Comparison of ENCODE assay signal across 9 cellular contexts in genomic region chr5:177427211-177427822, GRCh38. TPM values are rescaled to one million over a fixed set of nuclear protein-coding genes. Genes with fewer than 3 reads are reported as not detected.
DNase-seq lines count a peak whose midpoint lies in the region; ATAC-seq and TF ChIP-seq lines count a peak whose summit lies in the region.
"Had no signal": no experiment of that assay in that cellular context is flagged by ENCODE, and none has a peak within 500 bp of the region (broad histone marks: within the 10 kb centered on the region; RNA-seq: fewer than 3 reads in every experiment).

No MANE protein-coding gene starts in this region.

- peak overlapping the region; percentile 98 for H3K27ac Mint-ChIP-seq in activated CD8-positive, alpha-beta T cell treated with anti-CD3 and anti-CD28 coated beads for 36 hours

- H3K9ac ChIP-seq in iPS-15b (ENCODE audit: low read depth, low read length) (peak overlapping the region; percentile 73), subcutaneous abdominal adipose tissue (ENCODE audit: low read length in 5 of 5) (peak overlapping the region; percentile 71 to 91 (median 85))

- H3K27ac ChIP-seq in subcutaneous abdominal adipose tissue (ENCODE audit: low read depth, low read length), result no peak overlapping the region

- intact Hi-C loops in Right ventricle myocardium inferior (cut with DNase I), result loop anchor here (1.0 to 2.0 kb wide), 2 partner anchors 19 to 27 kb away; partner anchors contain the start of gene PRR7
- intact Hi-C loops in cardiac septum (cut with DNase I), result loop anchor here (2.0 kb wide), 1 partner anchor 29 kb away; no protein-coding TSS in a partner anchor
- intact Hi-C loops in activated CD8-positive, alpha-beta T cell treated with anti-CD3 and anti-CD28 coated beads for 36 hours (cut with micrococcal nuclease), result no loop called here
- intact Hi-C loops in sciatic nerve (cut with DNase I), result no loop called here

- peaks cover 19% of the 10 kb centered on the region for H3K4me1 ChIP-seq in iPS-15b (ENCODE audit: control insufficient read depth, insufficient read depth, low read length)
- peaks cover 6 to 63% (median 43%) of the 10 kb centered on the region in 5 donors for H3K4me1 ChIP-seq in subcutaneous abdominal adipose tissue (ENCODE audit: control insufficient read depth in 5 of 5, insufficient read depth in 5 of 5, low read length in 5 of 5)

- CTCF ChIA-PET in activated CD8-positive, alpha-beta T cell treated with anti-CD3 and anti-CD28 coated beads for 36 hours (lab: Charles Lee), result interaction anchor here (0.8 to 10.5 kb wide), 8 partner anchors 17 to 38 kb away, joined by 3 to 159 read pairs (median 6); partner anchors contain the start of genes F12 and PFN3

- POLR2A ChIA-PET in activated CD8-positive, alpha-beta T cell treated with anti-CD3 and anti-CD28 coated beads for 36 hours (lab: Charles Lee), result interaction anchor here (0.5 to 15.2 kb wide), 24 partner anchors 10 to 124 kb away, joined by 3 to 606 read pairs (median 4); partner anchors contain the start of genes F12, PRELID1, PRR7 and RAB24

- H3K27me3 ChIP-seq in iPS-15b (ENCODE audit: control insufficient read depth, insufficient read depth, low read length), result no peaks in the 10 kb centered on the region
- no peaks in the 10 kb centered on the region for H3K27me3 ChIP-seq in subcutaneous abdominal adipose tissue (ENCODE audit: control insufficient read depth in 5 of 5, insufficient read depth in 4 of 5, low read length in 5 of 5)

- TF ChIP-seq CTCF in activated CD8-positive, alpha-beta T cell treated with anti-CD3 and anti-CD28 coated beads for 36 hours (IDR thresholded peaks at IDR 0.05), result no peak

- H3K4me3 ChIP-seq in iPS-15b (ENCODE audit: low read depth, low read length) (peak overlapping the region; percentile 90), subcutaneous abdominal adipose tissue (ENCODE audit: low read depth in 1 of 5, low read length in 5 of 5) (peak overlapping the region; percentile 73 to 88 (median 79))

- no peaks in the 10 kb centered on the region for H3K27me3 Mint-ChIP-seq in activated CD8-positive, alpha-beta T cell treated with anti-CD3 and anti-CD28 coated beads for 36 hours

- no peaks in the 10 kb centered on the region for H3K9me3 ChIP-seq in iPS-15b (ENCODE audit: control insufficient read depth, insufficient read depth, low read length)
- no peaks in the 10 kb centered on the region for H3K9me3 ChIP-seq in subcutaneous abdominal adipose tissue (ENCODE audit: control insufficient read depth in 5 of 5, low read length in 5 of 5)

- H3K36me3 Mint-ChIP-seq in activated CD8-positive, alpha-beta T cell treated with anti-CD3 and anti-CD28 coated beads for 36 hours (ENCODE audit: low read depth), result peaks cover 52% of the 10 kb centered on the region

- H3K9me3 Mint-ChIP-seq in activated CD8-positive, alpha-beta T cell treated with anti-CD3 and anti-CD28 coated beads for 36 hours, result no peaks in the 10 kb centered on the region

- peaks cover 46% of the 10 kb centered on the region for H3K4me1 Mint-ChIP-seq in activated CD8-positive, alpha-beta T cell treated with anti-CD3 and anti-CD28 coated beads for 36 hours (ENCODE audit: low read depth)

- DNase-seq in Right ventricle myocardium inferior (ENCODE audit: missing footprints) (peak; percentile 15), cardiac septum (ENCODE audit: low spot score) (no peak), HCEC 1CT (no peak), sciatic nerve (ENCODE audit: low spot score) (no peak)
- no peak for DNase-seq in activated CD8-positive, alpha-beta T cell treated with anti-CD3 and anti-CD28 coated beads for 36 hours

- peak overlapping the region; percentile 97 for H3K4me3 Mint-ChIP-seq in activated CD8-positive, alpha-beta T cell treated with anti-CD3 and anti-CD28 coated beads for 36 hours

- ATAC-seq in Right ventricle myocardium inferior, result no peak
- no peak for ATAC-seq in activated CD8-positive, alpha-beta T cell treated with anti-CD3 and anti-CD28 coated beads for 36 hours
- no peak for ATAC-seq in sciatic nerve
- ATAC-seq in GM21717 (IDR thresholded peaks at IDR 0.05; ENCODE audit: unreplicated experiment), result no peak

- H3K36me3 ChIP-seq in iPS-15b (ENCODE audit: control insufficient read depth, insufficient read depth, low read length), result peaks cover 25% of the 10 kb centered on the region
- H3K36me3 ChIP-seq in subcutaneous abdominal adipose tissue (ENCODE audit: control insufficient read depth in 5 of 5, insufficient read depth in 5 of 5, low read length in 5 of 5), result peaks cover 0 to 24% (median 13%) of the 10 kb centered on the region in 5 donors

RNA-seq across cellular contexts. Expression of gene GRK6, which starts 0.8 kb away (rescaled TPM):
- total RNA-seq in Right ventricle myocardium inferior (18.1 TPM), cardiac septum (20.2 TPM), sciatic nerve (25.0 TPM)
- total RNA-seq in activated CD8-positive, alpha-beta T cell treated with anti-CD3 and anti-CD28 coated beads for 36 hours, result 100 to 1,000 TPM; 133 to 137 TPM

RNA-seq across cellular contexts. Expression of gene F12, which starts 18.0 kb away (rescaled TPM):
- total RNA-seq in Right ventricle myocardium inferior, result not detected
- total RNA-seq in cardiac septum, result not detected
- total RNA-seq in activated CD8-positive, alpha-beta T cell treated with anti-CD3 and anti-CD28 coated beads for 36 hours, result 1 to 10 TPM; 7.9 TPM
- 0.49 TPM for total RNA-seq in sciatic nerve

RNA-seq across cellular contexts. Expression of gene PRR7, which starts 19.3 kb away (rescaled TPM):
- 1.4 TPM for total RNA-seq in Right ventricle myocardium inferior
- total RNA-seq in cardiac septum, result 5.1 TPM
- 10 to 100 TPM; 32.6 to 36.4 TPM for total RNA-seq in activated CD8-positive, alpha-beta T cell treated with anti-CD3 and anti-CD28 coated beads for 36 hours
- 8.2 TPM for total RNA-seq in sciatic nerve

RNA-seq across cellular contexts. Expression of gene PFN3, which starts 26.9 kb away (rescaled TPM):
- total RNA-seq in Right ventricle myocardium inferior, result not detected
- total RNA-seq in cardiac septum, result not detected
- total RNA-seq in activated CD8-positive, alpha-beta T cell treated with anti-CD3 and anti-CD28 coated beads for 36 hours, result not detected
- not detected for total RNA-seq in sciatic nerve
- total RNA-seq: myocyte had no signal

RNA-seq across cellular contexts. Expression of gene SLC34A1, which starts 43.1 kb away (rescaled TPM):
- not detected for total RNA-seq in Right ventricle myocardium inferior
- not detected for total RNA-seq in cardiac septum
- total RNA-seq in activated CD8-positive, alpha-beta T cell treated with anti-CD3 and anti-CD28 coated beads for 36 hours, result under 1 TPM; 0.29 to 0.43 TPM
- not detected for total RNA-seq in sciatic nerve
- total RNA-seq: myocyte had no signal

Comparison
In these comparisons a context has a peak if more than half of its experiments do, and no peak if none do; other contexts are left out.
1. intact Hi-C loops: an anchor here in Right ventricle myocardium inferior (1.0 to 2.0 kb wide) and cardiac septum (2.0 kb wide); none called in activated CD8-positive, alpha-beta T cell treated with anti-CD3 and anti-CD28 coated beads for 36 hours and sciatic nerve.